Comparison of ENCODE assay signal across 1 cellular context in genomic region chr11:3093281-3094191, GRCh38.
TF ChIP-seq lines count a peak whose summit lies in the region.

No MANE protein-coding gene starts in this region.

TF ChIP-seq in K562, 482 proteins besides CTCF, POLR2A, EP300 and RAD21:
- TF ChIP-seq ZNF398 (CRISPR knock-in tag; IDR thresholded peaks at IDR 0.05): no peak
- peak; percentile 76 for TF ChIP-seq USF1 (CRISPR knock-in tag; IDR thresholded peaks at IDR 0.05)
- peak; percentile 59; the same call in 1 of the 2 replicates for TF ChIP-seq USF2 (CRISPR knock-in tag; IDR thresholded peaks at IDR 0.05)
- TF ChIP-seq ZBTB7A (IDR thresholded peaks at IDR 0.05; ENCODE audit: borderline replicate concordance, control insufficient read depth, low read depth, low read length): no peak
